ENCODE assay signal across 32 cellular contexts in the genomic region with DNA sequence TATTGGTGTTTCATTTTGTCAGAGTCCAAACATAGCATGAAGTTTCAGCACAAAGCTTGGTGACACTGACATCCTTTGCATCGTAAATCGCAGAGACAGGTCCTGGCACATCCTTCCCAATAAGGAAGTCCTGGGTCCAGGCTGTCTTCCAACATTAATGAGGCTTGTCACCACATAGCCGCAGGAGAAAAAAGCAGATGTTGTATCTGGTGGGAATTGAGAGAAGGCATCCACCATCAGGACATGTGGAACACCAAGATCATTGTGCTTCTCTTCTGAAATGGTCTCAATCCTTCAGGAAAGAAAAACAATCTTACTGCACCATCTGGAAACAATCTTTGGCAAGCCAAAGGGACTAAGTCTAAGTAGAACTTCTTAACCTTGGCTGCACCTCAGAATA.
DNase-seq lines count a peak whose midpoint lies in the region; ATAC-seq, FAIRE-seq and TF ChIP-seq lines count a peak whose summit lies in the region.
"Had no signal": no experiment of that assay in that cellular context is flagged by ENCODE, and none has a peak within 500 bp of the region (broad histone marks: within the 10 kb centered on the region; RNA-seq: fewer than 3 reads in every experiment).

No MANE protein-coding gene starts in this region.

- H3K9me3 ChIP-seq in keratinocyte (ENCODE audit: control insufficient read depth, low read depth, low read length) (no peaks in the 10 kb centered on the region), upper lobe of left lung (no peaks in the 10 kb centered on the region)
- H3K9me3 ChIP-seq: lower lobe of right lung, mucosa of descending colon, ovary had no signal

- H3K79me2 ChIP-seq in keratinocyte (ENCODE audit: control insufficient read depth, insufficient read depth, low read length) = no peaks in the 10 kb centered on the region

- no peak overlapping the region for H3K9ac ChIP-seq in keratinocyte (ENCODE audit: control insufficient read depth, extremely low read depth, insufficient read depth, low read length)

- no peaks in the 10 kb centered on the region for H3K36me3 ChIP-seq in keratinocyte (ENCODE audit: control insufficient read depth in 2 of 2, extremely low read depth in 1 of 2, insufficient read depth in 2 of 2, low read length in 2 of 2)
- H3K36me3 ChIP-seq in upper lobe of left lung = no peaks in the 10 kb centered on the region
- H3K36me3 ChIP-seq: lower lobe of right lung, ovary had no signal

- no peak overlapping the region for H2AFZ ChIP-seq in keratinocyte (ENCODE audit: control insufficient read depth, low read length)

- intact Hi-C loops in Right ventricle myocardium inferior (cut with DNase I) (no loop called here), cardiac septum (cut with DNase I) (no loop called here)

- H4K20me1 ChIP-seq in keratinocyte (ENCODE audit: control insufficient read depth, extremely low read depth, insufficient read depth, low read length) = no peaks in the 10 kb centered on the region

- TF ChIP-seq EP300 in upper lobe of left lung (IDR thresholded peaks at IDR 0.05) = no peak

- H3K27me3 ChIP-seq in keratinocyte (ENCODE audit: control insufficient read depth, extremely low read depth, insufficient read depth, low read length) = peaks cover 4% of the 10 kb centered on the region
- no peaks in the 10 kb centered on the region for H3K27me3 ChIP-seq in upper lobe of left lung
- H3K27me3 ChIP-seq: ovary had no signal

- H3K4me3 ChIP-seq in keratinocyte (ENCODE audit: control insufficient read depth in 2 of 3, extremely low read depth in 1 of 3, insufficient read depth in 2 of 3, low read depth in 1 of 3, low read length in 3 of 3) = no peak overlapping the region
- no peak overlapping the region for H3K4me3 ChIP-seq in upper lobe of left lung
- H3K4me3 ChIP-seq: lower lobe of right lung, mucosa of descending colon, ovary had no signal

- TF ChIP-seq CTCF in keratinocyte (optimal IDR thresholded peaks at IDR 0.05 in 1 of 3, IDR thresholded peaks at IDR 0.05 in 1 of 3, conservative IDR thresholded peaks at IDR 0.05 in 1 of 3; ENCODE audit: extremely low read depth in 1 of 3, insufficient read depth in 2 of 3, low read length in 3 of 3) = no peak
- no peak for TF ChIP-seq CTCF in upper lobe of left lung (IDR thresholded peaks at IDR 0.05)

- H3K9me1 ChIP-seq in keratinocyte (ENCODE audit: control insufficient read depth, extremely low read depth, insufficient read depth, low read length) = no peaks in the 10 kb centered on the region

- 62 to 69% methylated on average over 3 of the region's 3 CpGs for WGBS in upper lobe of left lung, 2 donors

- H3K27ac ChIP-seq in keratinocyte (ENCODE audit: control insufficient read depth, insufficient read depth, low read length) = no peak overlapping the region
- no peak overlapping the region for H3K27ac ChIP-seq in upper lobe of left lung
- H3K27ac ChIP-seq: lower lobe of right lung, ovary had no signal

- peak overlapping the region; percentile 39 for H3K4me2 ChIP-seq in keratinocyte (ENCODE audit: control insufficient read depth, extremely low read depth, insufficient read depth, low read depth, low read length)

- H3K4me1 ChIP-seq in keratinocyte (ENCODE audit: control insufficient read depth, extremely low read depth, insufficient read depth, low read length) (peaks cover 17% of the 10 kb centered on the region), upper lobe of left lung (no peaks in the 10 kb centered on the region)
- H3K4me1 ChIP-seq: lower lobe of right lung had no signal

- peak; percentile 67 for ATAC-seq in Right ventricle myocardium inferior
- peak; percentile 47 for ATAC-seq in SK-N-SH treated with all-trans-retinoic acid at 6 μM for 48 hours
- no peak for ATAC-seq in upper lobe of left lung (ENCODE audit: low FRiP score in 2 of 2)
- no peak for ATAC-seq in GM18861 (IDR thresholded peaks at IDR 0.05; ENCODE audit: unreplicated experiment)
- ATAC-seq in HG03460 (IDR thresholded peaks at IDR 0.05; ENCODE audit: unreplicated experiment) = no peak
- ATAC-seq: activated CD4-positive, alpha-beta T cell treated with anti-CD3 and anti-CD28 coated beads for 36 hours; mucosa of descending colon; natural killer cell treated with Interleukin-12 subunit alpha and Interleukin-12 subunit beta and Interleukin-15 and Interleukin-18, amount 100 ng/mL, for 72 hours; Panc1; stimulated activated effector memory CD8-positive, alpha-beta T cell treated with anti-CD3 and anti-CD28 coated beads, Interleukin-12 subunit alpha, Interleukin-12 subunit beta, amount 100 ng/mL, for 72 hours had no signal

- DNase-seq in Right ventricle myocardium inferior (ENCODE audit: missing footprints) (no peak), cardiac septum (ENCODE audit: low spot score) (no peak), keratinocyte (ENCODE audit: low read depth, low spot score) (no peak), urothelium cell line (ENCODE audit: low spot score) (no peak), upper lobe of left lung (no peak)
- DNase-seq: 8988T; activated CD4-positive, alpha-beta T cell treated with anti-CD3 and anti-CD28 coated beads for 36 hours; activated gamma-delta T cell; activated naive CD8-positive, alpha-beta T cell treated with anti-CD3 and anti-CD28 coated beads, Interleukin-2, amount 10 ng/mL, durations not matched to agents 7 days and 5 days; activated T-cell treated with anti-CD3 and anti-CD28 coated beads for 4 hours; AML-193; CD4-positive, alpha-beta memory T cell; dermis blood vessel endothelial cell; glutamatergic neuron; GOT3; lower lobe of right lung; mucosa of descending colon; NCI-H1092 treated with DMSO at 0.1 percent for 48 hours; NCI-H2029 treated with DMSO at 0.1 percent for 48 hours; ovary; stimulated activated CD4-positive, alpha-beta T cell treated with anti-CD3 and anti-CD28 coated beads, Interleukin-12 subunit alpha, Interleukin-12 subunit beta, amount 100 ng/mL, for 4 hours; stimulated activated CD4-positive, alpha-beta T cell treated with anti-CD3 and anti-CD28 coated beads, Interleukin-4, amount 100 ng/mL, for 24 hours; substantia nigra had no signal

- no peak for TF ChIP-seq POLR2A in upper lobe of left lung (IDR thresholded peaks at IDR 0.05)

- no peak for FAIRE-seq in keratinocyte (lab: Jason Lieb, UNC)
- peak; percentile 17 for FAIRE-seq in urothelium cell line (lab: Jason Lieb, UNC)
- FAIRE-seq: endometrium, GM12892, islet of Langerhans had no signal

- dilution Hi-C loops in keratinocyte (cut with MboI; ENCODE audit: extremely low pct_ligation_motif_present, low sequenced_read_pairs) = no loop called here

TF ChIP-seq in SK-N-SH treated with all-trans-retinoic acid at 6 μM for 48 hours, 23 proteins besides CTCF, POLR2A, EP300 and RAD21 (continues in another document):
- TF ChIP-seq, protein P1, sequence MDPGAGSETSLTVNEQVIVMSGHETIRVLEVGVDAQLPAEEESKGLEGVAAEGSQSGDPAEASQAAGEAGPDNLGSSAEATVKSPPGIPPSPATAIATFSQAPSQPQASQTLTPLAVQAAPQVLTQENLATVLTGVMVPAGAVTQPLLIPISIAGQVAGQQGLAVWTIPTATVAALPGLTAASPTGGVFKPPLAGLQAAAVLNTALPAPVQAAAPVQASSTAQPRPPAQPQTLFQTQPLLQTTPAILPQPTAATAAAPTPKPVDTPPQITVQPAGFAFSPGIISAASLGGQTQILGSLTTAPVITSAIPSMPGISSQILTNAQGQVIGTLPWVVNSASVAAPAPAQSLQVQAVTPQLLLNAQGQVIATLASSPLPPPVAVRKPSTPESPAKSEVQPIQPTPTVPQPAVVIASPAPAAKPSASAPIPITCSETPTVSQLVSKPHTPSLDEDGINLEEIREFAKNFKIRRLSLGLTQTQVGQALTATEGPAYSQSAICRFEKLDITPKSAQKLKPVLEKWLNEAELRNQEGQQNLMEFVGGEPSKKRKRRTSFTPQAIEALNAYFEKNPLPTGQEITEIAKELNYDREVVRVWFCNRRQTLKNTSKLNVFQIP (CRISPR knock-in tag; IDR thresholded peaks at IDR 0.05; ENCODE audit: borderline replicate concordance, low read depth) = no peak
- no peak for TF ChIP-seq ARNTL (CRISPR knock-in tag; IDR thresholded peaks at IDR 0.05; ENCODE audit: borderline replicate concordance, low read depth)
- TF ChIP-seq ESRRG (CRISPR knock-in tag; IDR thresholded peaks at IDR 0.05) = no peak
- no peak for TF ChIP-seq TCF4 (CRISPR knock-in tag; IDR thresholded peaks at IDR 0.05; ENCODE audit: borderline replicate concordance)
- no peak for TF ChIP-seq ZFP30 (CRISPR knock-in tag; IDR thresholded peaks at IDR 0.05)
- TF ChIP-seq, protein P2, sequence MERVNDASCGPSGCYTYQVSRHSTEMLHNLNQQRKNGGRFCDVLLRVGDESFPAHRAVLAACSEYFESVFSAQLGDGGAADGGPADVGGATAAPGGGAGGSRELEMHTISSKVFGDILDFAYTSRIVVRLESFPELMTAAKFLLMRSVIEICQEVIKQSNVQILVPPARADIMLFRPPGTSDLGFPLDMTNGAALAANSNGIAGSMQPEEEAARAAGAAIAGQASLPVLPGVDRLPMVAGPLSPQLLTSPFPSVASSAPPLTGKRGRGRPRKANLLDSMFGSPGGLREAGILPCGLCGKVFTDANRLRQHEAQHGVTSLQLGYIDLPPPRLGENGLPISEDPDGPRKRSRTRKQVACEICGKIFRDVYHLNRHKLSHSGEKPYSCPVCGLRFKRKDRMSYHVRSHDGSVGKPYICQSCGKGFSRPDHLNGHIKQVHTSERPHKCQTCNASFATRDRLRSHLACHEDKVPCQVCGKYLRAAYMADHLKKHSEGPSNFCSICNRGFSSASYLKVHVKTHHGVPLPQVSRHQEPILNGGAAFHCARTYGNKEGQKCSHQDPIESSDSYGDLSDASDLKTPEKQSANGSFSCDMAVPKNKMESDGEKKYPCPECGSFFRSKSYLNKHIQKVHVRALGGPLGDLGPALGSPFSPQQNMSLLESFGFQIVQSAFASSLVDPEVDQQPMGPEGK (CRISPR knock-in tag; IDR thresholded peaks at IDR 0.05; ENCODE audit: borderline replicate concordance) = no peak
- no peak for TF ChIP-seq CSDC2 (CRISPR knock-in tag; IDR thresholded peaks at IDR 0.05)
- TF ChIP-seq OSR1 (CRISPR knock-in tag; IDR thresholded peaks at IDR 0.05) = no peak
- TF ChIP-seq, protein P3, sequence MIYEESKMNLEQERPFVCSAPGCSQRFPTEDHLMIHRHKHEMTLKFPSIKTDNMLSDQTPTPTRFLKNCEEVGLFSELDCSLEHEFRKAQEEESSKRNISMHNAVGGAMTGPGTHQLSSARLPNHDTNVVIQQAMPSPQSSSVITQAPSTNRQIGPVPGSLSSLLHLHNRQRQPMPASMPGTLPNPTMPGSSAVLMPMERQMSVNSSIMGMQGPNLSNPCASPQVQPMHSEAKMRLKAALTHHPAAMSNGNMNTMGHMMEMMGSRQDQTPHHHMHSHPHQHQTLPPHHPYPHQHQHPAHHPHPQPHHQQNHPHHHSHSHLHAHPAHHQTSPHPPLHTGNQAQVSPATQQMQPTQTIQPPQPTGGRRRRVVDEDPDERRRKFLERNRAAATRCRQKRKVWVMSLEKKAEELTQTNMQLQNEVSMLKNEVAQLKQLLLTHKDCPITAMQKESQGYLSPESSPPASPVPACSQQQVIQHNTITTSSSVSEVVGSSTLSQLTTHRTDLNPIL (CRISPR knock-in tag; IDR thresholded peaks at IDR 0.05; ENCODE audit: low read depth) = no peak
- TF ChIP-seq BACH2 (CRISPR knock-in tag; IDR thresholded peaks at IDR 0.05; ENCODE audit: borderline replicate concordance) = no peak
- TF ChIP-seq GLIS3 (CRISPR knock-in tag; IDR thresholded peaks at IDR 0.05) = no peak
- no peak for TF ChIP-seq RARB (CRISPR knock-in tag; IDR thresholded peaks at IDR 0.05)

Comparison
In these comparisons a context has a peak if more than half of its experiments do, and no peak if none do; other contexts are left out.
1. ATAC-seq: peak in Right ventricle myocardium inferior (single experiment) and SK-N-SH treated with all-trans-retinoic acid at 6 μM for 48 hours (single experiment); none in upper lobe of left lung (0 of 2), GM18861 (single experiment) and HG03460 (single experiment).